ENCODE assay signal across 25 cellular contexts in the genomic region with DNA sequence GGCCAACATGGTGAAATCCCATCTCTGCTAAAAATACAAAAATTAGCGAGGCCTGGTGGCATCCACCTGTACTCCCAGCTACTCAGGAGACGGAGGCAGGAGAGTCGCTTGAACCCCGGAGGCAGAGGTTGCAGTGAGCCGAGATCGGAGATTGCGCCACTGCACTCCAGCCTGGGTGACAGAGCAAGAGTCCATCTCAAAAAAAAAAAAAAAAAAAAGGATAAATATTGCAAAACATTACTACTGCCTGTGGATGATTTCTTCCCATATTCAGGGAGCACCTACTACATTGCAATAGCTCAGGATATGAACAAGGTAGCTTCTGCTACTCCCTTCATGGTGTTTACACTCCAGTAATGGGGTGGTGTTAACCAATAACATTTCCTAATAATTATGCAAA.
"Had no signal": no experiment of that assay in that cellular context is flagged by ENCODE, and none has a peak within 500 bp of the region (broad histone marks: within the 10 kb centered on the region; RNA-seq: fewer than 3 reads in every experiment).

No MANE protein-coding gene starts in this region.

- H3K4me3 Mint-ChIP-seq: dendritic cell treated with granulocyte-macrophage colony-stimulating factor and Interleukin-4, amounts not matched to agents 40 ng/mL and 50 ng/mL, for 4 days; effector memory CD8-positive, alpha-beta T cell; endodermal cell; mesothelial cell of epicardium; naive B cell; naive thymus-derived CD8-positive, alpha-beta T cell had no signal

- H3K9me3 Mint-ChIP-seq: dendritic cell treated with granulocyte-macrophage colony-stimulating factor and Interleukin-4, amounts not matched to agents 40 ng/mL and 50 ng/mL, for 4 days; effector memory CD8-positive, alpha-beta T cell; endodermal cell; mesothelial cell of epicardium had no signal

- H3K4me1 ChIP-seq: colonic mucosa, esophagus squamous epithelium, gastrocnemius medialis, lower lobe of right lung had no signal

- H3K27ac ChIP-seq: colonic mucosa, epithelial cell of prostate, esophagus squamous epithelium, gastrocnemius medialis, left ventricle myocardium inferior, lower lobe of right lung had no signal

- H3K27me3 ChIP-seq: colonic mucosa, esophagus squamous epithelium, gastrocnemius medialis, heart right ventricle had no signal

- DNase-seq: colonic mucosa; cortex of kidney; effector CD8-positive, alpha-beta T cell; effector memory CD8-positive, alpha-beta T cell; endodermal cell; erythroblast; esophagus squamous epithelium; foreskin fibroblast; foreskin melanocyte; gastrocnemius medialis; glutamatergic neuron; head of caudate nucleus; heart right ventricle; hippocampal formation; left cardiac atrium; left ventricle myocardium inferior; lower lobe of right lung; mesenchymal stem cell; mucosa of descending colon; naive B cell; naive thymus-derived CD8-positive, alpha-beta T cell had no signal

- H3K4me3 ChIP-seq: colonic mucosa, esophagus squamous epithelium, gastrocnemius medialis, heart right ventricle, left ventricle myocardium inferior, lower lobe of right lung, mucosa of descending colon had no signal

- H3K36me3 Mint-ChIP-seq: mesothelial cell of epicardium; naive B cell; naive thymus-derived CD8-positive, alpha-beta T cell had no signal

- H3K4me1 Mint-ChIP-seq: mesothelial cell of epicardium; naive B cell; naive thymus-derived CD8-positive, alpha-beta T cell had no signal

- ATAC-seq: effector memory CD8-positive, alpha-beta T cell; esophagus mucosa; gastrocnemius medialis; lower lobe of right lung; mucosa of descending colon; naive thymus-derived CD8-positive, alpha-beta T cell had no signal

- H3K27ac Mint-ChIP-seq: dendritic cell treated with granulocyte-macrophage colony-stimulating factor and Interleukin-4, amounts not matched to agents 40 ng/mL and 50 ng/mL, for 4 days; endodermal cell; mesothelial cell of epicardium; naive thymus-derived CD8-positive, alpha-beta T cell had no signal

- H3K27me3 Mint-ChIP-seq: dendritic cell treated with granulocyte-macrophage colony-stimulating factor and Interleukin-4, amounts not matched to agents 40 ng/mL and 50 ng/mL, for 4 days; naive B cell had no signal

- H3K36me3 ChIP-seq: colonic mucosa, esophagus squamous epithelium, gastrocnemius medialis, heart right ventricle, left ventricle myocardium inferior, lower lobe of right lung had no signal

- H3K9me3 ChIP-seq: colonic mucosa, gastrocnemius medialis, heart right ventricle, left ventricle myocardium inferior, lower lobe of right lung had no signal
